21 cellular contexts compared by ENCODE assay signal in the genomic region with DNA sequence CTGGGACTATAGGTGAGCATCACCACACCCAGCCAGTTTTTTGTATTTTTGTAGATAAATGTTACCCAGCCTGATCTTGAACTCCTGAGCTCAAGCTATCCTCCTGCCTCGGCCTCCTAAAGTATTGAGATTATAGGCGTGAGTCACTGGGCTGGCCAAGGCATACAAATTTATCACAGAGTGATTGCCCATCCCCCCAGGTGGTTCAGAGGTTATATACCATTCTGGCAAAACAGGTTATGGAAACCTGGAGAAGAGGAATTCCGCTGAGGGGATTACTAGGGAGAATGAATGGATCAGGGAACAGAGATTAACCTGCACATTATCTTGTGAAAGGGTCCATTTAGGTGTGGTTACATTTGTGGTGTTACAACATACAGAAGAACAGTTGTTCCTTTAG.
"Had no signal": no experiment of that assay in that cellular context is flagged by ENCODE, and none has a peak within 500 bp of the region (broad histone marks: within the 10 kb centered on the region; RNA-seq: fewer than 3 reads in every experiment).

No MANE protein-coding gene starts in this region.

- H3K9me3 Mint-ChIP-seq: activated naive CD4-positive, alpha-beta T cell treated with anti-CD3 and anti-CD28 coated beads for 36 hours; activated naive CD8-positive, alpha-beta T cell treated with anti-CD3 and anti-CD28 coated beads, Interleukin-2, amount 50 U/mL, for 24 hours; brain; endodermal cell; natural killer cell treated with Interleukin-12 subunit alpha and Interleukin-12 subunit beta and Interleukin-15 and Interleukin-18, amount 100 ng/mL, for 72 hours; stimulated activated effector memory CD8-positive, alpha-beta T cell treated with anti-CD3 and anti-CD28 coated beads, Interleukin-12 subunit alpha, Interleukin-12 subunit beta, amount 100 ng/mL, for 72 hours had no signal

- H3K27ac Mint-ChIP-seq: activated naive CD4-positive, alpha-beta T cell treated with anti-CD3 and anti-CD28 coated beads for 36 hours; activated naive CD8-positive, alpha-beta T cell treated with anti-CD3 and anti-CD28 coated beads, Interleukin-2, amount 50 U/mL, for 24 hours; brain; endodermal cell had no signal

- H3K27me3 ChIP-seq: colonic mucosa, gastrocnemius medialis, neutrophil, pancreas, right lobe of liver, testis, upper lobe of left lung had no signal

- H3K4me1 Mint-ChIP-seq: endodermal cell had no signal

- H3K4me3 ChIP-seq: colonic mucosa, gastrocnemius medialis, pancreas, right lobe of liver, smooth muscle cell, testis, upper lobe of left lung had no signal

- H3K9me3 ChIP-seq: colonic mucosa, gastrocnemius medialis, neutrophil, pancreas, right lobe of liver, SK-N-SH, testis, upper lobe of left lung had no signal

- H3K4me3 Mint-ChIP-seq: activated naive CD4-positive, alpha-beta T cell treated with anti-CD3 and anti-CD28 coated beads for 36 hours; activated naive CD8-positive, alpha-beta T cell treated with anti-CD3 and anti-CD28 coated beads, Interleukin-2, amount 50 U/mL, for 24 hours; brain; endodermal cell; natural killer cell treated with Interleukin-12 subunit alpha and Interleukin-12 subunit beta and Interleukin-15 and Interleukin-18, amount 100 ng/mL, for 72 hours; stimulated activated effector memory CD8-positive, alpha-beta T cell treated with anti-CD3 and anti-CD28 coated beads, Interleukin-12 subunit alpha, Interleukin-12 subunit beta, amount 100 ng/mL, for 72 hours had no signal

- H3K4me1 ChIP-seq: colonic mucosa, pancreas had no signal

- H3K27me3 Mint-ChIP-seq: activated naive CD8-positive, alpha-beta T cell treated with anti-CD3 and anti-CD28 coated beads, Interleukin-2, amount 50 U/mL, for 24 hours; brain; natural killer cell treated with Interleukin-12 subunit alpha and Interleukin-12 subunit beta and Interleukin-15 and Interleukin-18, amount 100 ng/mL, for 72 hours had no signal

- ATAC-seq: activated CD4-positive, CD25-positive, alpha-beta regulatory T cell treated with anti-CD3 and anti-CD28 coated beads, Interleukin-2, amount 50 U/mL, for 24 hours; activated naive CD8-positive, alpha-beta T cell treated with anti-CD3 and anti-CD28 coated beads, Interleukin-2, amount 50 U/mL, for 24 hours; gastrocnemius medialis; natural killer cell treated with Interleukin-12 subunit alpha and Interleukin-12 subunit beta and Interleukin-15 and Interleukin-18, amount 100 ng/mL, for 72 hours; pancreas; right lobe of liver; stimulated activated effector memory CD8-positive, alpha-beta T cell treated with anti-CD3 and anti-CD28 coated beads, Interleukin-12 subunit alpha, Interleukin-12 subunit beta, amount 100 ng/mL, for 72 hours had no signal

- H3K27ac ChIP-seq: colonic mucosa, gastrocnemius medialis, neutrophil, pancreas, testis, upper lobe of left lung had no signal

- DNase-seq: activated naive CD4-positive, alpha-beta T cell treated with anti-CD3 and anti-CD28 coated beads for 36 hours; activated naive CD8-positive, alpha-beta T cell treated with anti-CD3 and anti-CD28 coated beads, Interleukin-2, amount 50 U/mL, for 24 hours; anterior cingulate cortex; central memory CD4-positive, alpha-beta T cell; colonic mucosa; endodermal cell; gastrocnemius medialis; pancreas; right lobe of liver; SK-N-SH; stimulated activated CD4-positive, alpha-beta T cell treated with anti-CD3 and anti-CD28 coated beads, Interleukin-4, amount 100 ng/mL, for 24 hours; T-helper 1 cell; T1000; testis; upper lobe of left lung had no signal
